38 cellular contexts compared by ENCODE assay signal in the genomic region with DNA sequence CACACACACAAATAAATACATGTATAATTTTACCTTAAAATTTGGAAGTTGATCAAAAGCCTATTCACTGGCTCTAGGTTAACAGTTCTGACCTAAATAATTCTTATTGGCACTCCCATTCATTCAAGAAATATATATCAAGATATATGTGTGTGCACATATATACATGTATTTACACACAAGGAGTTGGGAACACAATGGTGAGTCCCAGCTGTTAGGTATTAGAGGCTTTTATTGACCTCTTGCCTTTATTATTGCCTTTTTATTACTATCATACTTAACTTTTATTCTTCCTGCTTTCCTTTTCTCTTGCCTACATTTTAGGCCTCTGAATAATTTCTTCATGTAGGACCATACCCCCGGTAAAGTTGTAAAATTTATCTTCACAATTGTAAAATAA. TPM values are rescaled to one million over a fixed set of nuclear protein-coding genes. Genes with fewer than 3 reads are reported as not detected.
"Had no signal": no experiment of that assay in that cellular context is flagged by ENCODE, and none has a peak within 500 bp of the region (broad histone marks: within the 10 kb centered on the region; RNA-seq: fewer than 3 reads in every experiment).

No MANE protein-coding gene starts in this region.

- H3K36me3 ChIP-seq: MG63 had no signal

- H3K27ac ChIP-seq: KMS-11 had no signal

- H3K4me3 ChIP-seq: MG63 had no signal

- H3K27me3 ChIP-seq: MG63 had no signal

- DNase-seq: Karpas-422, Kasumi-1, KG1, MG63, MM.1S, MV-4-11, NCI-H1048, NCI-H1092, NCI-H1092 treated with DMSO at 0.1 percent for 48 hours, NCI-H1105, NCI-H1105 treated with DMSO at 0.1 percent for 48 hours, NCI-H1417, NCI-H1417 treated with DMSO at 0.1 percent for 48 hours, NCI-H1436, NCI-H1436 treated with DMSO at 0.1 percent for 48 hours, NCI-H146, NCI-H1694, NCI-H1694 treated with DMSO at 0.1 percent for 48 hours, NCI-H187, NCI-H187 treated with DMSO at 0.1 percent for 48 hours, NCI-H1930, NCI-H2029, NCI-H2029 treated with DMSO at 0.1 percent for 48 hours, NCI-H2081, NCI-H2081 treated with DMSO at 0.1 percent for 48 hours, NCI-H2107, NCI-H2171, NCI-H2171 treated with DMSO at 0.1 percent for 48 hours, NCI-H2227 treated with DMSO at 0.1 percent for 48 hours, NCI-H226, NCI-H345, NCI-H446, NCI-H446 treated with DMSO at 0.1 percent for 48 hours, NCI-H510A, NCI-H510A treated with DMSO at 0.1 percent for 48 hours had no signal

RNA-seq across cellular contexts. Expression of gene CCDC152, which starts 25.0 kb away (rescaled TPM):
- total RNA-seq: MCF 10A, NCI-H460 had no signal
